ENCODE assay signal across 29 cellular contexts in the genomic region with DNA sequence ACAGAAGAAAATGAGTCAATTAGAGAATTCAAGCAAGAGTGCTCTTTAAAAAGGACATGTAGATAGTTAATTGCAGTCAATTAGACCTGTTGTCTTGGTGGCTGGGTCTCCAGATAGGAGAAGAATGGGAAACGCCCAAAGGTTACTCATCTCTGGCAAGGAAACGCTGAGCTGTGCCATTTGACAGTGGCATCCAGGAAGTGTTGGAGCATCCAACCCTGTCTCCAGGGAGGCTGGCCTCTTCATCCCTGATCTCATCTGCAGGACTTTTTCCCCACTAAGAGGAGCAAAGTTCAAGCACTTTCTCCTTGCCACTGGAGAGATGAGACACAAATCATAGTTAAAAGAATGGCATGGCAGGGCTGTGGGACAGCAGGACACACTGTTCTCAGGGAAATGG.
DNase-seq lines count a peak whose midpoint lies in the region; ATAC-seq, FAIRE-seq and TF ChIP-seq lines count a peak whose summit lies in the region.
"Had no signal": no experiment of that assay in that cellular context is flagged by ENCODE, and none has a peak within 500 bp of the region (broad histone marks: within the 10 kb centered on the region; RNA-seq: fewer than 3 reads in every experiment).

No MANE protein-coding gene starts in this region.

- H4K8ac ChIP-seq in trophoblast cell (ENCODE audit: low read depth, low read length), result no peak overlapping the region

- peak; percentile 78 for DNase-seq in Caki2 (ENCODE audit: low read depth)
- peak; percentile 29 for DNase-seq in NCI-H460 (ENCODE audit: extremely low read depth, low read depth)
- no peak for DNase-seq in bronchial epithelial cell (ENCODE audit: low read depth)
- peak; percentile 80 to 85 for DNase-seq in trophoblast cell
- DNase-seq in HPDE6-E6E7 (ENCODE audit: extremely low spot score), result no peak
- DNase-seq in activated T-helper 2 cell treated with anti-CD3 and anti-CD28 coated beads, Interferon-gamma antibody, Interleukin-2, Interleukin-4, amounts not matched to agents 10 μg/mL and 5 μg/mL and 100 μg/mL, durations not matched to agents 14 hours and 24 hours and 36 hours (ENCODE audit: low spot score), result no peak
- DNase-seq: activated CD4-positive, alpha-beta T cell treated with anti-CD3 and anti-CD28 coated beads, Interleukin-2, amount 50 U/mL, for 4 hours; activated CD8-positive, alpha-beta memory T cell treated with anti-CD3 and anti-CD28 coated beads, Interleukin-2, amount 50 U/mL, for 4 hours; activated effector memory CD4-positive, alpha-beta T cell treated with Interleukin-2 at 50 U/mL for 16 hours; activated naive CD8-positive, alpha-beta T cell treated with anti-CD3 and anti-CD28 coated beads, Interleukin-2, amount 50 U/mL, for 24 hours; DMS 273 treated with DMSO at 0.1 percent for 48 hours; effector memory CD4-positive, alpha-beta T cell; GDM1; MV-4-11; naive B cell; NCI-H1694; occipital lobe; stomach; T-helper 17 cell; upper lobe of right lung; WERI-Rb-1 had no signal

- H3K4me3 ChIP-seq in bronchial epithelial cell (ENCODE audit: low read depth, low read length) (no peak overlapping the region), trophoblast cell (ENCODE audit: low read depth, low read length) (no peak overlapping the region)
- H3K4me3 ChIP-seq: K562, stomach, upper lobe of right lung had no signal

- no peak for ATAC-seq in HG03565 (IDR thresholded peaks at IDR 0.05; ENCODE audit: unreplicated experiment)
- ATAC-seq in stimulated activated memory B cell treated with anti-CD40 and anti-IgM and Interleukin-4, amounts not matched to agents 10 μg/mL and 1 μg/mL and 100 μg/mL, for 72 hours, result no peak
- ATAC-seq: activated naive CD8-positive, alpha-beta T cell treated with anti-CD3 and anti-CD28 coated beads, Interleukin-2, amount 50 U/mL, for 24 hours; K562; T-helper 17 cell; upper lobe of right lung had no signal

- H2BK12ac ChIP-seq in trophoblast cell (ENCODE audit: low read length), result peak overlapping the region; percentile 21

- FAIRE-seq in bronchial epithelial cell (lab: Jason Lieb, UNC), result peak; percentile 55
- FAIRE-seq: colon, GM18507, K562 had no signal

- peaks cover 23 to 27% of the 10 kb centered on the region in 2 experiments for H3K4me1 ChIP-seq in trophoblast cell (ENCODE audit: control insufficient read depth in 1 of 2, insufficient read depth in 2 of 2, low read length in 2 of 2)
- H3K4me1 ChIP-seq: upper lobe of right lung had no signal

- H3K27ac Mint-ChIP-seq in activated T-helper 2 cell treated with anti-CD3 and anti-CD28 coated beads, Interferon-gamma antibody, Interleukin-2, Interleukin-4, amounts not matched to agents 10 μg/mL and 5 μg/mL and 100 μg/mL, durations not matched to agents 14 hours and 24 hours and 36 hours, result no peak overlapping the region
- no peak overlapping the region for H3K27ac Mint-ChIP-seq in stimulated activated memory B cell treated with anti-CD40 and anti-IgM and Interleukin-4, amounts not matched to agents 10 μg/mL and 1 μg/mL and 100 μg/mL, for 72 hours
- H3K27ac Mint-ChIP-seq: activated naive CD8-positive, alpha-beta T cell treated with anti-CD3 and anti-CD28 coated beads, Interleukin-2, amount 50 U/mL, for 24 hours; brain; CD14-positive monocyte; memory B cell; T-helper 17 cell had no signal

- no peaks in the 10 kb centered on the region for H3K27me3 Mint-ChIP-seq in activated T-helper 2 cell treated with anti-CD3 and anti-CD28 coated beads, Interferon-gamma antibody, Interleukin-2, Interleukin-4, amounts not matched to agents 10 μg/mL and 5 μg/mL and 100 μg/mL, durations not matched to agents 14 hours and 24 hours and 36 hours (ENCODE audit: low read depth)
- no peaks in the 10 kb centered on the region for H3K27me3 Mint-ChIP-seq in stimulated activated memory B cell treated with anti-CD40 and anti-IgM and Interleukin-4, amounts not matched to agents 10 μg/mL and 1 μg/mL and 100 μg/mL, for 72 hours
- H3K27me3 Mint-ChIP-seq: memory B cell, naive B cell had no signal

- no peak overlapping the region for H3K27ac ChIP-seq in trophoblast cell (ENCODE audit: low read depth, low read length)
- H3K27ac ChIP-seq: stomach, upper lobe of right lung, WERI-Rb-1 had no signal

- H3K4me1 Mint-ChIP-seq in activated T-helper 2 cell treated with anti-CD3 and anti-CD28 coated beads, Interferon-gamma antibody, Interleukin-2, Interleukin-4, amounts not matched to agents 10 μg/mL and 5 μg/mL and 100 μg/mL, durations not matched to agents 14 hours and 24 hours and 36 hours (ENCODE audit: low read depth), result no peaks in the 10 kb centered on the region
- H3K4me1 Mint-ChIP-seq in stimulated activated memory B cell treated with anti-CD40 and anti-IgM and Interleukin-4, amounts not matched to agents 10 μg/mL and 1 μg/mL and 100 μg/mL, for 72 hours, result no peaks in the 10 kb centered on the region
- H3K4me1 Mint-ChIP-seq: activated naive CD8-positive, alpha-beta T cell treated with anti-CD3 and anti-CD28 coated beads, Interleukin-2, amount 50 U/mL, for 24 hours; memory B cell; naive B cell; T-helper 17 cell had no signal

- no CpG with 5 or more reads among the region's 2 CpGs for WGBS in trophoblast cell (ENCODE audit: extremely low coverage, insufficient coverage, insufficient read length)

- no peaks in the 10 kb centered on the region for H3K36me3 Mint-ChIP-seq in activated T-helper 2 cell treated with anti-CD3 and anti-CD28 coated beads, Interferon-gamma antibody, Interleukin-2, Interleukin-4, amounts not matched to agents 10 μg/mL and 5 μg/mL and 100 μg/mL, durations not matched to agents 14 hours and 24 hours and 36 hours (ENCODE audit: low read depth)
- H3K36me3 Mint-ChIP-seq in stimulated activated memory B cell treated with anti-CD40 and anti-IgM and Interleukin-4, amounts not matched to agents 10 μg/mL and 1 μg/mL and 100 μg/mL, for 72 hours, result no peaks in the 10 kb centered on the region
- H3K36me3 Mint-ChIP-seq: brain, CD14-positive monocyte, memory B cell, naive B cell had no signal

- H3K14ac ChIP-seq in trophoblast cell (ENCODE audit: low read length), result no peak overlapping the region

- no peak overlapping the region for H2BK5ac ChIP-seq in trophoblast cell (ENCODE audit: low read depth, low read length, poor library complexity)

- H2AK5ac ChIP-seq in trophoblast cell (ENCODE audit: low read length), result no peak overlapping the region

- peaks cover 40% of the 10 kb centered on the region for H3K79me1 ChIP-seq in trophoblast cell (ENCODE audit: low read length)

- H3K27me3 ChIP-seq in bronchial epithelial cell (ENCODE audit: control insufficient read depth, insufficient read depth, low read length) (no peaks in the 10 kb centered on the region), trophoblast cell (ENCODE audit: insufficient read depth, low read length) (no peaks in the 10 kb centered on the region)

- H3K36me3 ChIP-seq in bronchial epithelial cell (ENCODE audit: control insufficient read depth, insufficient read depth, low read length) (no peaks in the 10 kb centered on the region), trophoblast cell (ENCODE audit: control insufficient read depth in 1 of 2, insufficient read depth in 2 of 2, low read length in 2 of 2) (no peaks in the 10 kb centered on the region)
- H3K36me3 ChIP-seq: stomach, upper lobe of right lung, WERI-Rb-1 had no signal

- peak overlapping the region; percentile 4 for H2BK120ac ChIP-seq in trophoblast cell (ENCODE audit: insufficient read depth, low read length, poor library complexity)

- TF ChIP-seq CTCF in bronchial epithelial cell (IDR thresholded peaks at IDR 0.05; ENCODE audit: insufficient read depth, low read length, severe bottlenecking), result no peak

- H3K79me2 ChIP-seq in trophoblast cell (ENCODE audit: control insufficient read depth, insufficient read depth, low read length, poor library complexity), result peaks cover 1% of the 10 kb centered on the region

- no peak overlapping the region for H3K23ac ChIP-seq in trophoblast cell (ENCODE audit: low read length)

- no peaks in the 10 kb centered on the region for H3K9me3 Mint-ChIP-seq in activated T-helper 2 cell treated with anti-CD3 and anti-CD28 coated beads, Interferon-gamma antibody, Interleukin-2, Interleukin-4, amounts not matched to agents 10 μg/mL and 5 μg/mL and 100 μg/mL, durations not matched to agents 14 hours and 24 hours and 36 hours
- no peaks in the 10 kb centered on the region for H3K9me3 Mint-ChIP-seq in stimulated activated memory B cell treated with anti-CD40 and anti-IgM and Interleukin-4, amounts not matched to agents 10 μg/mL and 1 μg/mL and 100 μg/mL, for 72 hours

- in situ Hi-C loops in Caki2 (cut with HindIII; ENCODE audit: low pct_unique_long_range_greater_than_20kb, low sequenced_read_pairs), result no loop called here

- H3K9ac ChIP-seq in trophoblast cell (ENCODE audit: low read length), result no peak overlapping the region

- intact Hi-C loops in activated T-helper 2 cell treated with anti-CD3 and anti-CD28 coated beads, Interferon-gamma antibody, Interleukin-2, Interleukin-4, amounts not matched to agents 10 μg/mL and 5 μg/mL and 100 μg/mL, durations not matched to agents 14 hours and 24 hours and 36 hours (cut with micrococcal nuclease), result no loop called here

- no peak overlapping the region for H3K4ac ChIP-seq in trophoblast cell (ENCODE audit: low read depth, low read length)

- peak overlapping the region; percentile 11 for H4K91ac ChIP-seq in trophoblast cell (ENCODE audit: low read depth, low read length)

- H3K4me3 Mint-ChIP-seq in activated T-helper 2 cell treated with anti-CD3 and anti-CD28 coated beads, Interferon-gamma antibody, Interleukin-2, Interleukin-4, amounts not matched to agents 10 μg/mL and 5 μg/mL and 100 μg/mL, durations not matched to agents 14 hours and 24 hours and 36 hours (ENCODE audit: low read depth), result no peak overlapping the region
- no peak overlapping the region for H3K4me3 Mint-ChIP-seq in stimulated activated memory B cell treated with anti-CD40 and anti-IgM and Interleukin-4, amounts not matched to agents 10 μg/mL and 1 μg/mL and 100 μg/mL, for 72 hours
- H3K4me3 Mint-ChIP-seq: activated naive CD8-positive, alpha-beta T cell treated with anti-CD3 and anti-CD28 coated beads, Interleukin-2, amount 50 U/mL, for 24 hours; brain; memory B cell; T-helper 17 cell had no signal

- H4K12ac ChIP-seq in trophoblast cell (ENCODE audit: low read depth, low read length), result no peak overlapping the region

- H3K4me2 ChIP-seq in trophoblast cell (ENCODE audit: low read length), result no peak overlapping the region

- H3K9me3 ChIP-seq in trophoblast cell (ENCODE audit: insufficient read depth, low read depth, low read length), result no peaks in the 10 kb centered on the region
- H3K9me3 ChIP-seq: upper lobe of right lung had no signal

- no peak overlapping the region for H2AFZ ChIP-seq in trophoblast cell (ENCODE audit: insufficient read depth, low read length, poor library complexity)

- no peak overlapping the region for H3K18ac ChIP-seq in trophoblast cell (ENCODE audit: low read length)

Comparison
In these comparisons a context has a peak if more than half of its experiments do, and no peak if none do; other contexts are left out.
1. DNase-seq: peak in Caki2 (single experiment), NCI-H460 (single experiment) and trophoblast cell (2 of 2); none in bronchial epithelial cell (single experiment), HPDE6-E6E7 (single experiment) and activated T-helper 2 cell treated with anti-CD3 and anti-CD28 coated beads, Interferon-gamma antibody, Interleukin-2, Interleukin-4, amounts not matched to agents 10 μg/mL and 5 μg/mL and 100 μg/mL, durations not matched to agents 14 hours and 24 hours and 36 hours (single experiment).